8 cellular contexts compared by ENCODE assay signal in genomic region chr4:152778656-152779512, GRCh38. TPM values are rescaled to one million over a fixed set of nuclear protein-coding genes. Genes with fewer than 3 reads are reported as not detected.
DNase-seq lines count a peak whose midpoint lies in the region; ATAC-seq, FAIRE-seq and TF ChIP-seq lines count a peak whose summit lies in the region.

No MANE protein-coding gene starts in this region.

- no peak for FAIRE-seq in urothelium cell line (lab: Jason Lieb, UNC)

- peak overlapping the region; percentile 94 to 96 for H3K4me3 ChIP-seq in CD4-positive, alpha-beta memory T cell (ENCODE audit: low read length in 2 of 2)
- peak overlapping the region; percentile 86 for H3K4me3 ChIP-seq in GM23338
- H3K4me3 ChIP-seq in NT2/D1 (ENCODE audit: insufficient read length, low read depth), result peak overlapping the region; percentile 90

- CTCF ChIA-PET in CD4-positive, alpha-beta memory T cell (lab: Charles Lee; ENCODE audit: partially characterized antibody), result interaction anchor here (0.7 to 3.0 kb wide), 22 partner anchors 9 to 1679 kb away, joined by 3 to 18 read pairs (median 3); no protein-coding TSS in a partner anchor

- no peaks in the 10 kb centered on the region for H3K36me3 ChIP-seq in CD4-positive, alpha-beta memory T cell (ENCODE audit: insufficient read depth, low read length)
- H3K36me3 ChIP-seq in GM23338 (ENCODE audit: insufficient read depth) (no peaks in the 10 kb centered on the region), NT2/D1 (ENCODE audit: insufficient read depth, insufficient read length, low read length) (no peaks in the 10 kb centered on the region)

- H3F3A ChIP-seq in GM23338 (replicated peaks; ENCODE audit: low read depth), result peaks cover 5% of the 10 kb centered on the region; the same call in 1 of the 2 replicates

- no peaks in the 10 kb centered on the region for H3K9me2 ChIP-seq in GM23338 (ENCODE audit: insufficient read depth)

- H3K36me3 Mint-ChIP-seq in CD4-positive, alpha-beta memory T cell, result peaks cover 0 to 12% of the 10 kb centered on the region in 2 donors
- H3K36me3 Mint-ChIP-seq in GM23338 (ENCODE audit: low read depth), result peaks cover 3% of the 10 kb centered on the region; the same call in 1 of the 3 replicates

- peaks cover 4% of the 10 kb centered on the region; the same call in 1 of the 2 replicates for H4K20me1 ChIP-seq in GM23338 (replicated peaks; ENCODE audit: insufficient read depth)

- H3K4me1 ChIP-seq in CD4-positive, alpha-beta memory T cell (ENCODE audit: insufficient read depth, low read length), result peaks cover 27% of the 10 kb centered on the region
- H3K4me1 ChIP-seq in GM23338 (ENCODE audit: insufficient read depth) (peaks cover 13% of the 10 kb centered on the region; the same call in 1 of the 2 replicates), NT2/D1 (ENCODE audit: insufficient read depth, insufficient read length) (no peaks in the 10 kb centered on the region)

- H3K9me3 Mint-ChIP-seq in CD4-positive, alpha-beta memory T cell, result no peaks in the 10 kb centered on the region
- H3K9me3 Mint-ChIP-seq in GM23338, result no peaks in the 10 kb centered on the region

- peak overlapping the region; percentile 78 for H3K27ac ChIP-seq in CD4-positive, alpha-beta memory T cell (ENCODE audit: low read depth, low read length)
- peak overlapping the region; percentile 91 for H3K27ac ChIP-seq in GM23338 (ENCODE audit: low read depth)

- peak overlapping the region; percentile 93 to 99 (median 98) for H3K27ac Mint-ChIP-seq in CD4-positive, alpha-beta memory T cell
- peak overlapping the region; percentile 97 for H3K27ac Mint-ChIP-seq in GM23338

- peak; percentile 38 for ATAC-seq in GM23338
- ATAC-seq in omental fat pad (ENCODE audit: low FRiP score), result peak; percentile 34
- no peak for ATAC-seq in HG02798 (IDR thresholded peaks at IDR 0.05; ENCODE audit: poor library complexity, unreplicated experiment)

- intact Hi-C loops in CD4-positive, alpha-beta memory T cell (cut with micrococcal nuclease), result loop anchor here (1.0 to 5.0 kb wide), 7 partner anchors 100 to 1680 kb away; partner anchors contain the start of genes FBXW7, FHIP1A, GATB and RPS3A
- intact Hi-C loops in head of caudate nucleus (cut with DNase I), result no loop called here

- no peak for TF ChIP-seq CTCF in GM23338 (conservative IDR thresholded peaks at IDR 0.05; ENCODE audit: low read depth in 2 of 2)
- no peak for TF ChIP-seq CTCF in omental fat pad (IDR thresholded peaks at IDR 0.05)

- POLR2A ChIA-PET in CD4-positive, alpha-beta memory T cell (lab: Charles Lee; ENCODE audit: partially characterized antibody), result interaction anchor here (0.6 to 2.4 kb wide), 12 partner anchors 9 to 1763 kb away, joined by 3 to 14 read pairs (median 4); partner anchors contain the start of genes FBXW7, LRBA, RPS3A and TMEM154

- H2AFZ ChIP-seq in GM23338, result peak overlapping the region; percentile 98

- no peaks in the 10 kb centered on the region for H3K27me3 ChIP-seq in CD4-positive, alpha-beta memory T cell (ENCODE audit: insufficient read depth, low read length)
- no peaks in the 10 kb centered on the region for H3K27me3 ChIP-seq in GM23338 (ENCODE audit: insufficient read depth)
- H3K27me3 ChIP-seq in NT2/D1 (ENCODE audit: insufficient read depth, insufficient read length), result no peaks in the 10 kb centered on the region

- peaks cover 0 to 2% of the 10 kb centered on the region in 2 donors for H3K27me3 Mint-ChIP-seq in CD4-positive, alpha-beta memory T cell
- H3K27me3 Mint-ChIP-seq in GM23338 (ENCODE audit: insufficient read depth, low read depth, poor library complexity), result peaks cover 9% of the 10 kb centered on the region

- peak in 3 of 5 donors; percentile 36 to 44 (median 41) for DNase-seq in CD4-positive, alpha-beta memory T cell
- peak; percentile 65 for DNase-seq in GM23338 (ENCODE audit: low spot score)
- DNase-seq in NT2/D1 (ENCODE audit: low read depth, low spot score), result no peak
- peak; percentile 10 for DNase-seq in activated gamma-delta T cell treated with Interleukin-2 at 50 U/mL for 16 hours
- peak in 41 of 42 donors; percentile 17 to 75 (median 47) for DNase-seq in head of caudate nucleus
- peak; percentile 23 for DNase-seq in omental fat pad (ENCODE audit: low spot score)
- DNase-seq in urothelium cell line (ENCODE audit: low spot score), result peak; percentile 35

- H3K9ac ChIP-seq in NT2/D1 (ENCODE audit: insufficient read length, low read depth), result peak overlapping the region; percentile 91

- peaks cover 45% of the 10 kb centered on the region for H3K79me2 ChIP-seq in GM23338 (replicated peaks; ENCODE audit: insufficient read depth)

- peaks cover 28 to 48% (median 39%) of the 10 kb centered on the region in 4 donors for H3K4me1 Mint-ChIP-seq in CD4-positive, alpha-beta memory T cell
- peaks cover 23% of the 10 kb centered on the region for H3K4me1 Mint-ChIP-seq in GM23338

- H3K4me3 Mint-ChIP-seq in CD4-positive, alpha-beta memory T cell, result peak overlapping the region; percentile 92 to 100 (median 99)
- H3K4me3 Mint-ChIP-seq in GM23338, result peak overlapping the region; percentile 99

- H3K4me2 ChIP-seq in GM23338, result peak overlapping the region; percentile 86

- H3K9me3 ChIP-seq in CD4-positive, alpha-beta memory T cell (ENCODE audit: control insufficient read depth in 1 of 2, low read length in 2 of 2), result no peaks in the 10 kb centered on the region
- H3K9me3 ChIP-seq in NT2/D1 (ENCODE audit: insufficient read depth, low read length), result no peaks in the 10 kb centered on the region

TF ChIP-seq in GM23338, 12 proteins besides CTCF, POLR2A, EP300 and RAD21 (continues in another document):
- TF ChIP-seq ZNF462 (CRISPR knock-in tag; IDR thresholded peaks at IDR 0.05) (no peak), EZH2 (IDR thresholded peaks at IDR 0.05; ENCODE audit: low read depth, unreplicated experiment) (no peak), POLR2AphosphoS5 (IDR thresholded peaks at IDR 0.05; ENCODE audit: low read depth) (no peak), ZNF114 (CRISPR knock-in tag; IDR thresholded peaks at IDR 0.05) (no peak)

RNA-seq across cellular contexts. Expression of gene TIGD4, which starts 0.6 kb away (rescaled TPM):
- total RNA-seq in CD4-positive, alpha-beta memory T cell, result under 1 TPM; 0.12 to 0.17 TPM
- not detected for polyA plus RNA-seq in CD4-positive, alpha-beta memory T cell
- total RNA-seq in GM23338 (2014; rRNA removed; shearing (Covaris generic)), result 1.7 and 2.8 TPM in 2 replicates
- polyA plus RNA-seq in GM23338 (2016; fragmentation: Nextera tagmentation; extraction: Ambion mirVana), result 1.3 and 1.6 TPM in 2 replicates
- total RNA-seq in omental fat pad, result under 1 TPM in 1 of 4 donors, not detected in 3; 0.19 TPM

RNA-seq across cellular contexts. Expression of gene ARFIP1, which starts 0.9 kb away (rescaled TPM):
- 10 to 100 TPM; 12.5 to 16.5 TPM for total RNA-seq in CD4-positive, alpha-beta memory T cell
- 10 to 100 TPM; 12.8 to 15.3 TPM for polyA plus RNA-seq in CD4-positive, alpha-beta memory T cell
- total RNA-seq in GM23338 (2014; rRNA removed; shearing (Covaris generic)), result 42.8 and 49.6 TPM in 2 replicates
- 43.8 and 46.0 TPM in 2 replicates for polyA plus RNA-seq in GM23338 (2016; fragmentation: Nextera tagmentation; extraction: Ambion mirVana)
- 10 to 100 TPM; 18.3 to 32.6 (median 25.6) TPM for total RNA-seq in omental fat pad
